1 cellular context compared by ENCODE assay signal in the genomic region with DNA sequence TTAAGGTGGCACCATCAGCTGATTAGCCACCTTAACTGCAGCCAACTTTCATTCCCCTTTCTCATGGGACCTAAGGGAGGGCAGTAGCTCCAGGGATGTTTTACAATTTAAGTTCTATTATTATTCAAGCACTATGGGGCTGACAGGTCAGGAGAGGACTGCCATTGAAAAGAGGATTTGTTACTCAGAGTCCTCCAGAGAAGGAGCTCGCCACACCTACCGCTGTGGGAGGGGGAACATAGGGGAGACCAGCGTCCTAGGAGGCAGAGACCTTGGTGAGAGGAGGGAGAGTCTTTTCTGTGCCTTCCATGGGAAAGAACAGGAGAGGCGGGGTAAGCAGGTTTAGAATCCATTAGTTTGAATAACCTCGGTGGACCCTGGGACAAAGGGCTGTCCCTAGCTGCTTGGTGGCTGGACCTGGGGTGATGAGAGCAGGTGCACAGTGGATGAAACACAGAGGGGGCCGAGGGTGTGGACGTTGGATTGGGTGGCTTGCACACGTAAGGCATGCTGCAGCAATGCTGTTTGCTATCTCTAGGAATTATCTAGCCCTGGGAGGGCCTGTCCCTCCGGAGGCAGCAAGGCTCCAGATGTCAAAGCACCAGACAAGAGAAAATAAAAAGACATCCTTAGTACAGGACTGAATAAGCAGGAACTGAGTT.
TF ChIP-seq lines count a peak whose summit lies in the region.

No MANE protein-coding gene starts in this region.

TF ChIP-seq in H1, 55 proteins besides CTCF, POLR2A, EP300 and RAD21:
- TF ChIP-seq SP1 (IDR thresholded peaks at IDR 0.05; ENCODE audit: low read depth, low read length) (no peak), HDAC2 (IDR thresholded peaks at IDR 0.05; ENCODE audit: borderline replicate concordance in 1 of 2, low read depth in 2 of 2, low read length in 2 of 2) (no peak), ZNF274 (IDR thresholded peaks at IDR 0.05; ENCODE audit: borderline replicate concordance, extremely low read depth, low read length) (no peak), KDM5A (IDR thresholded peaks at IDR 0.05; ENCODE audit: low read length) (no peak), POU5F1 (IDR thresholded peaks at IDR 0.05; ENCODE audit: low read depth, low read length) (no peak), EZH2 (IDR thresholded peaks at IDR 0.05; ENCODE audit: low read depth, low read length, severe bottlenecking) (no peak), RBBP5 (IDR thresholded peaks at IDR 0.05; ENCODE audit: borderline replicate concordance, low read depth, low read length) (no peak), BCL11A (IDR thresholded peaks at IDR 0.05; ENCODE audit: low read depth in 2 of 2, low read length in 2 of 2) (no peak)
- TF ChIP-seq, protein P1, sequence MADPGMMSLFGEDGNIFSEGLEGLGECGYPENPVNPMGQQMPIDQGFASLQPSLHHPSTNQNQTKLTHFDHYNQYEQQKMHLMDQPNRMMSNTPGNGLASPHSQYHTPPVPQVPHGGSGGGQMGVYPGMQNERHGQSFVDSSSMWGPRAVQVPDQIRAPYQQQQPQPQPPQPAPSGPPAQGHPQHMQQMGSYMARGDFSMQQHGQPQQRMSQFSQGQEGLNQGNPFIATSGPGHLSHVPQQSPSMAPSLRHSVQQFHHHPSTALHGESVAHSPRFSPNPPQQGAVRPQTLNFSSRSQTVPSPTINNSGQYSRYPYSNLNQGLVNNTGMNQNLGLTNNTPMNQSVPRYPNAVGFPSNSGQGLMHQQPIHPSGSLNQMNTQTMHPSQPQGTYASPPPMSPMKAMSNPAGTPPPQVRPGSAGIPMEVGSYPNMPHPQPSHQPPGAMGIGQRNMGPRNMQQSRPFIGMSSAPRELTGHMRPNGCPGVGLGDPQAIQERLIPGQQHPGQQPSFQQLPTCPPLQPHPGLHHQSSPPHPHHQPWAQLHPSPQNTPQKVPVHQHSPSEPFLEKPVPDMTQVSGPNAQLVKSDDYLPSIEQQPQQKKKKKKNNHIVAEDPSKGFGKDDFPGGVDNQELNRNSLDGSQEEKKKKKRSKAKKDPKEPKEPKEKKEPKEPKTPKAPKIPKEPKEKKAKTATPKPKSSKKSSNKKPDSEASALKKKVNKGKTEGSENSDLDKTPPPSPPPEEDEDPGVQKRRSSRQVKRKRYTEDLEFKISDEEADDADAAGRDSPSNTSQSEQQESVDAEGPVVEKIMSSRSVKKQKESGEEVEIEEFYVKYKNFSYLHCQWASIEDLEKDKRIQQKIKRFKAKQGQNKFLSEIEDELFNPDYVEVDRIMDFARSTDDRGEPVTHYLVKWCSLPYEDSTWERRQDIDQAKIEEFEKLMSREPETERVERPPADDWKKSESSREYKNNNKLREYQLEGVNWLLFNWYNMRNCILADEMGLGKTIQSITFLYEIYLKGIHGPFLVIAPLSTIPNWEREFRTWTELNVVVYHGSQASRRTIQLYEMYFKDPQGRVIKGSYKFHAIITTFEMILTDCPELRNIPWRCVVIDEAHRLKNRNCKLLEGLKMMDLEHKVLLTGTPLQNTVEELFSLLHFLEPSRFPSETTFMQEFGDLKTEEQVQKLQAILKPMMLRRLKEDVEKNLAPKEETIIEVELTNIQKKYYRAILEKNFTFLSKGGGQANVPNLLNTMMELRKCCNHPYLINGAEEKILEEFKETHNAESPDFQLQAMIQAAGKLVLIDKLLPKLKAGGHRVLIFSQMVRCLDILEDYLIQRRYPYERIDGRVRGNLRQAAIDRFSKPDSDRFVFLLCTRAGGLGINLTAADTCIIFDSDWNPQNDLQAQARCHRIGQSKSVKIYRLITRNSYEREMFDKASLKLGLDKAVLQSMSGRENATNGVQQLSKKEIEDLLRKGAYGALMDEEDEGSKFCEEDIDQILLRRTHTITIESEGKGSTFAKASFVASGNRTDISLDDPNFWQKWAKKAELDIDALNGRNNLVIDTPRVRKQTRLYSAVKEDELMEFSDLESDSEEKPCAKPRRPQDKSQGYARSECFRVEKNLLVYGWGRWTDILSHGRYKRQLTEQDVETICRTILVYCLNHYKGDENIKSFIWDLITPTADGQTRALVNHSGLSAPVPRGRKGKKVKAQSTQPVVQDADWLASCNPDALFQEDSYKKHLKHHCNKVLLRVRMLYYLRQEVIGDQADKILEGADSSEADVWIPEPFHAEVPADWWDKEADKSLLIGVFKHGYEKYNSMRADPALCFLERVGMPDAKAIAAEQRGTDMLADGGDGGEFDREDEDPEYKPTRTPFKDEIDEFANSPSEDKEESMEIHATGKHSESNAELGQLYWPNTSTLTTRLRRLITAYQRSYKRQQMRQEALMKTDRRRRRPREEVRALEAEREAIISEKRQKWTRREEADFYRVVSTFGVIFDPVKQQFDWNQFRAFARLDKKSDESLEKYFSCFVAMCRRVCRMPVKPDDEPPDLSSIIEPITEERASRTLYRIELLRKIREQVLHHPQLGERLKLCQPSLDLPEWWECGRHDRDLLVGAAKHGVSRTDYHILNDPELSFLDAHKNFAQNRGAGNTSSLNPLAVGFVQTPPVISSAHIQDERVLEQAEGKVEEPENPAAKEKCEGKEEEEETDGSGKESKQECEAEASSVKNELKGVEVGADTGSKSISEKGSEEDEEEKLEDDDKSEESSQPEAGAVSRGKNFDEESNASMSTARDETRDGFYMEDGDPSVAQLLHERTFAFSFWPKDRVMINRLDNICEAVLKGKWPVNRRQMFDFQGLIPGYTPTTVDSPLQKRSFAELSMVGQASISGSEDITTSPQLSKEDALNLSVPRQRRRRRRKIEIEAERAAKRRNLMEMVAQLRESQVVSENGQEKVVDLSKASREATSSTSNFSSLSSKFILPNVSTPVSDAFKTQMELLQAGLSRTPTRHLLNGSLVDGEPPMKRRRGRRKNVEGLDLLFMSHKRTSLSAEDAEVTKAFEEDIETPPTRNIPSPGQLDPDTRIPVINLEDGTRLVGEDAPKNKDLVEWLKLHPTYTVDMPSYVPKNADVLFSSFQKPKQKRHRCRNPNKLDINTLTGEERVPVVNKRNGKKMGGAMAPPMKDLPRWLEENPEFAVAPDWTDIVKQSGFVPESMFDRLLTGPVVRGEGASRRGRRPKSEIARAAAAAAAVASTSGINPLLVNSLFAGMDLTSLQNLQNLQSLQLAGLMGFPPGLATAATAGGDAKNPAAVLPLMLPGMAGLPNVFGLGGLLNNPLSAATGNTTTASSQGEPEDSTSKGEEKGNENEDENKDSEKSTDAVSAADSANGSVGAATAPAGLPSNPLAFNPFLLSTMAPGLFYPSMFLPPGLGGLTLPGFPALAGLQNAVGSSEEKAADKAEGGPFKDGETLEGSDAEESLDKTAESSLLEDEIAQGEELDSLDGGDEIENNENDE (IDR thresholded peaks at IDR 0.05; ENCODE audit: insufficient replicate concordance, low read length): no peak
- TF ChIP-seq, protein P2, sequence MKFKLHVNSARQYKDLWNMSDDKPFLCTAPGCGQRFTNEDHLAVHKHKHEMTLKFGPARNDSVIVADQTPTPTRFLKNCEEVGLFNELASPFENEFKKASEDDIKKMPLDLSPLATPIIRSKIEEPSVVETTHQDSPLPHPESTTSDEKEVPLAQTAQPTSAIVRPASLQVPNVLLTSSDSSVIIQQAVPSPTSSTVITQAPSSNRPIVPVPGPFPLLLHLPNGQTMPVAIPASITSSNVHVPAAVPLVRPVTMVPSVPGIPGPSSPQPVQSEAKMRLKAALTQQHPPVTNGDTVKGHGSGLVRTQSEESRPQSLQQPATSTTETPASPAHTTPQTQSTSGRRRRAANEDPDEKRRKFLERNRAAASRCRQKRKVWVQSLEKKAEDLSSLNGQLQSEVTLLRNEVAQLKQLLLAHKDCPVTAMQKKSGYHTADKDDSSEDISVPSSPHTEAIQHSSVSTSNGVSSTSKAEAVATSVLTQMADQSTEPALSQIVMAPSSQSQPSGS (IDR thresholded peaks at IDR 0.05; ENCODE audit: low read length): no peak
